In genomic region chr2:20291106-20291564, GRCh38 we compare ENCODE assay signal across 3 cellular contexts.
A peak's percentile ranks its signal among the peaks of the same experiment; 100 is the strongest.
TF ChIP-seq lines count a peak whose summit lies in the region.

No MANE protein-coding gene starts in this region.

TF ChIP-seq in Ishikawa, 13 proteins besides CTCF, POLR2A, EP300 and RAD21 (continued from another document):
- TF ChIP-seq, protein P1, sequence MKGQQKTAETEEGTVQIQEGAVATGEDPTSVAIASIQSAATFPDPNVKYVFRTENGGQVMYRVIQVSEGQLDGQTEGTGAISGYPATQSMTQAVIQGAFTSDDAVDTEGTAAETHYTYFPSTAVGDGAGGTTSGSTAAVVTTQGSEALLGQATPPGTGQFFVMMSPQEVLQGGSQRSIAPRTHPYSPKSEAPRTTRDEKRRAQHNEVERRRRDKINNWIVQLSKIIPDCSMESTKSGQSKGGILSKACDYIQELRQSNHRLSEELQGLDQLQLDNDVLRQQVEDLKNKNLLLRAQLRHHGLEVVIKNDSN (IDR thresholded peaks at IDR 0.05) = peak; percentile 75
- TF ChIP-seq, protein P2, sequence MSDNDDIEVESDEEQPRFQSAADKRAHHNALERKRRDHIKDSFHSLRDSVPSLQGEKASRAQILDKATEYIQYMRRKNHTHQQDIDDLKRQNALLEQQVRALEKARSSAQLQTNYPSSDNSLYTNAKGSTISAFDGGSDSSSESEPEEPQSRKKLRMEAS (IDR thresholded peaks at IDR 0.05) = peak; percentile 41; the same call in 1 of the 2 replicates
- peak; percentile 96 for TF ChIP-seq TEAD4 (IDR thresholded peaks at IDR 0.05)

TF ChIP-seq in SK-N-SH, 30 proteins besides CTCF, POLR2A, EP300 and RAD21 (continued from another document):
- TF ChIP-seq REST (IDR thresholded peaks at IDR 0.05; ENCODE audit: low read depth, low read length) (no peak), ELF1 (IDR thresholded peaks at IDR 0.05) (no peak), FOXJ3 (CRISPR knock-in tag; IDR thresholded peaks at IDR 0.05) (no peak), YY1 (IDR thresholded peaks at IDR 0.05; ENCODE audit: low read depth) (no peak), TEAD4 (IDR thresholded peaks at IDR 0.05; ENCODE audit: borderline replicate concordance, insufficient read depth) (peak; percentile 68; the same call in 1 of the 2 replicates), SIN3A (IDR thresholded peaks at IDR 0.05; ENCODE audit: borderline replicate concordance, low read depth, low read length) (peak; percentile 64; the same call in 1 of the 2 replicates), USF2 (IDR thresholded peaks at IDR 0.05; ENCODE audit: borderline replicate concordance, low read depth, low read length) (0 out of 2 replicates have a peak, but pooled peaks have one; percentile 14), RCOR1 (IDR thresholded peaks at IDR 0.05; ENCODE audit: low read length) (peak; percentile 56; the same call in 1 of the 2 replicates), SMC3 (IDR thresholded peaks at IDR 0.05; ENCODE audit: low read depth, low read length) (peak; percentile 70), MEF2A (IDR thresholded peaks at IDR 0.05; ENCODE audit: borderline replicate concordance, low read depth) (no peak), NFIC (IDR thresholded peaks at IDR 0.05; ENCODE audit: borderline replicate concordance) (no peak)
- TF ChIP-seq, protein P2 (IDR thresholded peaks at IDR 0.05; ENCODE audit: low read depth) = peak; percentile 74; the same call in 1 of the 2 replicates
- TF ChIP-seq, protein P1 (IDR thresholded peaks at IDR 0.05; ENCODE audit: borderline replicate concordance, low read depth) = peak; percentile 66; the same call in 1 of the 2 replicates

TF ChIP-seq in H1, 55 proteins besides CTCF, POLR2A, EP300 and RAD21 (continued from another document):
- TF ChIP-seq, protein P3, sequence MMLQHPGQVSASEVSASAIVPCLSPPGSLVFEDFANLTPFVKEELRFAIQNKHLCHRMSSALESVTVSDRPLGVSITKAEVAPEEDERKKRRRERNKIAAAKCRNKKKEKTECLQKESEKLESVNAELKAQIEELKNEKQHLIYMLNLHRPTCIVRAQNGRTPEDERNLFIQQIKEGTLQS (IDR thresholded peaks at IDR 0.05; ENCODE audit: insufficient read depth, low read depth, low read length) = 0 out of 2 replicates have a peak, but pooled peaks have one; percentile 49
- no peak for TF ChIP-seq RXRA (IDR thresholded peaks at IDR 0.05; ENCODE audit: insufficient read depth, low read depth, low read length)
